In the genomic region with DNA sequence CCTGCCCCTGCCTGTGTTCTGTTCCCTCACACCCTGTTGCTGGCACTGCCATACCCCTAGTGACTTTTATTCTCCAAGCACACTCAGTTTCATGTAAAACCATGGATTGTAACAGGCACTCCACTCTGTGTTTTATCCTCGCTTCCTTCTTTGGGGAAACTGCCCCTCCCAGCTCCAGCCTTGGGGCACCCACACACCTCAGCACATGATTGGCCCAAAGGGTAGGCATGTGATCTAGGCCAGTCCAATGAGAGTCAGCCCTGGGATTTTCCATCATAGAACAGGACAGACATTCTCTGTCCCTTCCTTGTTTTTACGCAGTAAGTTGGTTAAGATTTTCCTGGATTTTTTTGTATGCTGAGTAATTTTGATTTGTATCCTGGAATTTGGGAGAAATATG, we compare ENCODE assay signal across 1 cellular context.
TF ChIP-seq lines count a peak whose summit lies in the region.

No MANE protein-coding gene starts in this region.

TF ChIP-seq in H1, 55 proteins besides CTCF, POLR2A, EP300 and RAD21:
- TF ChIP-seq CHD7 (IDR thresholded peaks at IDR 0.05; ENCODE audit: insufficient replicate concordance, low read length) (no peak), ATF3 (IDR thresholded peaks at IDR 0.05; ENCODE audit: insufficient read depth, low read depth, low read length) (no peak), KDM5A (IDR thresholded peaks at IDR 0.05; ENCODE audit: low read length) (no peak), CTBP2 (IDR thresholded peaks at IDR 0.05; ENCODE audit: borderline replicate concordance, insufficient read depth, insufficient read length, low read length) (no peak)
- TF ChIP-seq, protein P1, sequence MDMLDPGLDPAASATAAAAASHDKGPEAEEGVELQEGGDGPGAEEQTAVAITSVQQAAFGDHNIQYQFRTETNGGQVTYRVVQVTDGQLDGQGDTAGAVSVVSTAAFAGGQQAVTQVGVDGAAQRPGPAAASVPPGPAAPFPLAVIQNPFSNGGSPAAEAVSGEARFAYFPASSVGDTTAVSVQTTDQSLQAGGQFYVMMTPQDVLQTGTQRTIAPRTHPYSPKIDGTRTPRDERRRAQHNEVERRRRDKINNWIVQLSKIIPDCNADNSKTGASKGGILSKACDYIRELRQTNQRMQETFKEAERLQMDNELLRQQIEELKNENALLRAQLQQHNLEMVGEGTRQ (IDR thresholded peaks at IDR 0.05; ENCODE audit: low read length) = peak; percentile 9; the same call in 1 of the 2 replicates
